In genomic region chr11:68116892-68117435, GRCh38 we compare ENCODE assay signal across 15 cellular contexts. TPM values are rescaled to one million over a fixed set of nuclear protein-coding genes. Genes with fewer than 3 reads are reported as not detected.
A peak's percentile ranks its signal among the peaks of the same experiment; 100 is the strongest.
DNase-seq lines count a peak whose midpoint lies in the region; ATAC-seq and TF ChIP-seq lines count a peak whose summit lies in the region.
"Had no signal": no experiment of that assay in that cellular context is flagged by ENCODE, and none has a peak within 500 bp of the region (broad histone marks: within the 10 kb centered on the region; RNA-seq: fewer than 3 reads in every experiment).

No MANE protein-coding gene starts in this region.

- H3F3A ChIP-seq in PC-9 (ENCODE audit: insufficient read depth, low read depth) = peaks cover 41% of the 10 kb centered on the region

- H3K27ac ChIP-seq in PC-9 = no peak overlapping the region
- H3K27ac ChIP-seq in muscle layer of duodenum (ENCODE audit: low read length) = peak overlapping the region; percentile 49
- H3K27ac ChIP-seq in substantia nigra (ENCODE audit: low read depth, low read length, poor library complexity, severe bottlenecking) = peak overlapping the region; percentile 63
- H3K27ac ChIP-seq: SJCRH30 had no signal

- H3K36me3 ChIP-seq in PC-9 (ENCODE audit: low read depth) = peaks cover 40% of the 10 kb centered on the region
- H3K36me3 ChIP-seq in muscle layer of duodenum (ENCODE audit: control insufficient read depth in 1 of 2, insufficient read depth in 2 of 2, low read length in 2 of 2) = no peaks in the 10 kb centered on the region
- H3K36me3 ChIP-seq: SJCRH30 had no signal

- H3K9me3 ChIP-seq in PC-9 (ENCODE audit: insufficient read depth, low read depth) (no peaks in the 10 kb centered on the region), muscle layer of duodenum (ENCODE audit: control insufficient read depth in 1 of 2, low read length in 2 of 2) (no peaks in the 10 kb centered on the region)
- H3K9me3 ChIP-seq: SJCRH30 had no signal

- H3K27me3 ChIP-seq in PC-9 (ENCODE audit: insufficient read depth, low read depth) (no peaks in the 10 kb centered on the region), muscle layer of duodenum (ENCODE audit: low read depth, low read length) (no peaks in the 10 kb centered on the region)
- H3K27me3 ChIP-seq: SJCRH30 had no signal

- peaks cover 56% of the 10 kb centered on the region for H3K4me1 Mint-ChIP-seq in chondrocyte (ENCODE audit: low read depth)

- H2AFZ ChIP-seq in PC-9 = no peak overlapping the region

- peak overlapping the region; percentile 92 for H3K4me2 ChIP-seq in PC-9

- no peaks in the 10 kb centered on the region for H3K9me2 ChIP-seq in PC-9 (ENCODE audit: insufficient read depth)

- H3K27ac Mint-ChIP-seq in chondrocyte (ENCODE audit: unreplicated experiment) = peak overlapping the region; percentile 65
- H3K27ac Mint-ChIP-seq: CD4-positive, alpha-beta T cell had no signal

- H3K4me3 Mint-ChIP-seq in chondrocyte (ENCODE audit: unreplicated experiment) = peak overlapping the region; percentile 10
- H3K4me3 Mint-ChIP-seq: CD4-positive, alpha-beta T cell had no signal

- TF ChIP-seq CTCF in PC-9 (conservative IDR thresholded peaks at IDR 0.05) (no peak), chondrocyte (IDR thresholded peaks at IDR 0.05) (no peak)

- H3K4me3 ChIP-seq in PC-9 (no peak overlapping the region; the same call in 1 of the 2 replicates), muscle layer of duodenum (ENCODE audit: low read depth in 1 of 2, low read length in 2 of 2) (no peak overlapping the region)
- H3K4me3 ChIP-seq: SJCRH30 had no signal

- no peaks in the 10 kb centered on the region for H3K9me3 Mint-ChIP-seq in chondrocyte (ENCODE audit: low read depth)
- H3K9me3 Mint-ChIP-seq: CD4-positive, alpha-beta T cell had no signal

- ATAC-seq in GM19463 (IDR thresholded peaks at IDR 0.05; ENCODE audit: unreplicated experiment) (no peak), HG03432 (IDR thresholded peaks at IDR 0.05; ENCODE audit: unreplicated experiment) (no peak)

- H3K27me3 Mint-ChIP-seq in chondrocyte (ENCODE audit: low read depth) = no peaks in the 10 kb centered on the region
- H3K27me3 Mint-ChIP-seq: CD4-positive, alpha-beta T cell had no signal

- POLR2A ChIA-PET in PC-9 (lab: Charles Lee; ENCODE audit: unreplicated experiment) = no interaction called here

- H3K4me1 ChIP-seq in PC-9 (replicated peaks; ENCODE audit: insufficient read depth) (peaks cover 51% of the 10 kb centered on the region), muscle layer of duodenum (ENCODE audit: control insufficient read depth in 1 of 2, insufficient read depth in 2 of 2, low read length in 2 of 2) (peaks cover 19 to 41% of the 10 kb centered on the region in 2 donors)

- H3K36me3 Mint-ChIP-seq in chondrocyte (ENCODE audit: low read depth) = no peaks in the 10 kb centered on the region

- intact Hi-C loops in PC-9 (cut with micrococcal nuclease; ENCODE audit: unreplicated experiment) = no loop called here
- intact Hi-C loops in posterior vena cava (cut with DNase I) = no loop called here

- DNase-seq in PC-9 (no peak), chondrocyte (ENCODE audit: low spot score) (no peak), substantia nigra (lab: John Stamatoyannopoulos, UW) (peak in 6 of 49 donors; percentile 21 to 40 (median 28)), posterior vena cava (ENCODE audit: low spot score) (no peak)
- DNase-seq: activated CD4-positive, alpha-beta T cell treated with anti-CD3 and anti-CD28 coated beads, Interleukin-2, amount 50 U/mL, for 48 hours; activated gamma-delta T cell; CD4-positive, alpha-beta T cell; effector memory CD4-positive, alpha-beta T cell; KBM-7; NCI-H187; NCI-H226; SJCRH30 had no signal

- peaks cover 87% of the 10 kb centered on the region for H3K79me2 ChIP-seq in PC-9 (ENCODE audit: low read depth)

- BruUV-seq in PC-9 (replicated peaks; lab: Mats Ljungman, UMichigan) = no TSS peak

- H4K20me1 ChIP-seq in PC-9 (ENCODE audit: insufficient read depth) = peaks cover 84% of the 10 kb centered on the region

- CTCF ChIA-PET in PC-9 (lab: Charles Lee) = no interaction called here

RNA-seq across cellular contexts. Expression of gene CHKA, which starts 4.2 kb away (rescaled TPM):
- total RNA-seq in PC-9 (2021) (84.2 and 90.5 TPM in 2 replicates), chondrocyte (17.7 to 21.8 TPM (median 21.0 TPM) in 3 replicates), posterior vena cava (10 to 100 TPM; 10.9 to 13.8 TPM)
